In genomic region chr20:41563087-41563486, GRCh38 we compare ENCODE assay signal across 23 cellular contexts.
"Had no signal": no experiment of that assay in that cellular context is flagged by ENCODE, and none has a peak within 500 bp of the region (broad histone marks: within the 10 kb centered on the region; RNA-seq: fewer than 3 reads in every experiment).

No MANE protein-coding gene starts in this region.

- DNase-seq: dorsolateral prefrontal cortex; effector CD8-positive, alpha-beta T cell; foreskin melanocyte; head of caudate nucleus; kidney glomerular epithelial cell; mammary epithelial cell; naive thymus-derived CD4-positive, alpha-beta T cell; nephron progenitor cell; retina; right lobe of liver; spleen; stimulated activated CD4-positive, alpha-beta T cell treated with anti-CD3 and anti-CD28 coated beads, Interleukin-15, amount 100 ng/mL, for 24 hours; stimulated activated CD4-positive, alpha-beta T cell treated with anti-CD3 and anti-CD28 coated beads, Interleukin-1b, Interleukin-23, amount 100 ng/mL, for 48 hours; stimulated activated CD4-positive, alpha-beta T cell treated with anti-CD3 and anti-CD28 coated beads, Interleukin-4, amount 100 ng/mL, for 24 hours; tibial artery; upper lobe of left lung; uterus had no signal

- ATAC-seq: left lobe of liver; naive thymus-derived CD4-positive, alpha-beta T cell; right lobe of liver; stimulated activated memory B cell treated with anti-CD40 and anti-IgM and Interleukin-4, amounts not matched to agents 10 μg/mL and 1 μg/mL and 100 μg/mL, for 72 hours had no signal

- H3K36me3 ChIP-seq: prostate gland, right lobe of liver, tibial artery, upper lobe of left lung, uterus had no signal

- H3K27me3 ChIP-seq: dorsolateral prefrontal cortex, hepatocyte, right lobe of liver, spleen, tibial artery, upper lobe of left lung, uterus had no signal

- H3K27ac ChIP-seq: coronary artery, dorsolateral prefrontal cortex, hepatocyte, parathyroid adenoma, prostate gland, right lobe of liver, spleen, tibial artery, upper lobe of left lung, uterus had no signal

- H3K9me3 ChIP-seq: prostate gland, right lobe of liver, spleen, tibial artery, upper lobe of left lung, uterus had no signal

- H3K4me1 ChIP-seq: prostate gland, uterus had no signal

- H3K4me3 ChIP-seq: coronary artery, dorsolateral prefrontal cortex, hepatocyte, prostate gland, right lobe of liver, spleen, tibial artery, upper lobe of left lung, uterus had no signal
